In the genomic region with DNA sequence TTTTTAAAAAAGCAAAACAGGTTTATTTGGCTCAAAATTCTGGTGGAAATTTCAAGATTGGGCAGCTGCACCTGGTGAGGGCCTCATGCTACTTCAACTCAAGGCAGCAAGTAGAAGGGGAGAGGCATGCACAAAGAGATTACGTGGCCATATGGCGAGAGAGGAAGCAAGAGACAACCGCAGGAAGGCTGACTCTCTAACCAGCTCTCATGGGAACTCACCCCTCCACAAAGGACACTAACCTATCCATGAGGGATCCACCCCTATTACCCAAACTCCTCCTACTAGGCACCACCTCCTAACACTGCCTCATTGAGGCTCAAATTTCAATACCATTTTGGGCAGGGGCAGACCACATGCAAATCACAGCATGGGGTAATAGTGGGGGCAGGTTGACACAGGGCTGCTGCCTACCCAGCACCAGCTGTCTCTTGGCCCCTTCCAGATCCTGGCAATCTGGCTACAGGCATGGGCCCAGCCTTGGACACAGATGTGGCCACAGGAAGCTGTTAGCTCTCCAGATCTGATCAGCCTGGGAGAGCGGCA, we compare ENCODE assay signal across 8 cellular contexts. TPM values are rescaled to one million over a fixed set of nuclear protein-coding genes. Genes with fewer than 3 reads are reported as not detected.
DNase-seq lines count a peak whose midpoint lies in the region; ATAC-seq, FAIRE-seq and TF ChIP-seq lines count a peak whose summit lies in the region.

No MANE protein-coding gene starts in this region.

- H3K9me3 ChIP-seq in HUES48 (ENCODE audit: control insufficient read depth, insufficient read depth, low read length) (no peaks in the 10 kb centered on the region), left ventricle myocardium inferior (replicated peaks) (peaks cover 8% of the 10 kb centered on the region)

- intact Hi-C loops in left ventricle myocardium inferior (cut with micrococcal nuclease): no loop called here

- peaks cover 3% of the 10 kb centered on the region; the same call in 1 of the 2 replicates for H3K36me3 ChIP-seq in HUES48 (ENCODE audit: control insufficient read depth, insufficient read depth, low read length)
- H3K36me3 ChIP-seq in left ventricle myocardium inferior: peaks cover 9% of the 10 kb centered on the region

- FAIRE-seq in GM12892 (lab: Jason Lieb, UNC): peak; percentile 98

- peak overlapping the region; percentile 33 for H3K27ac ChIP-seq in HUES48 (ENCODE audit: low read depth, low read length)
- no peak overlapping the region for H3K27ac ChIP-seq in left ventricle myocardium inferior (replicated peaks)

- H3K4me3 ChIP-seq in HUES48 (ENCODE audit: low read depth, low read length) (peak overlapping the region; percentile 98), left ventricle myocardium inferior (peak overlapping the region; percentile 98)

- TF ChIP-seq POLR2A in GM12892 (IDR thresholded peaks at IDR 0.05; ENCODE audit: low read depth, low read length): peak; percentile 54; the same call in 1 of the 2 replicates

- DNase-seq in GM12892 (ENCODE audit: insufficient read length) (no peak), SW480 (ENCODE audit: low spot score) (peak; percentile 86), left ventricle myocardium inferior (peak; percentile 7), kidney tubule cell (ENCODE audit: low spot score) (no peak), mesenteric fat pad (ENCODE audit: low spot score) (no peak)
- DNase-seq in stimulated activated CD4-positive, alpha-beta T cell treated with anti-CD3 and anti-CD28 coated beads, Interleukin-15, amount 100 ng/mL, for 24 hours: no peak

- no peak for TF ChIP-seq CTCF in left ventricle myocardium inferior (IDR thresholded peaks at IDR 0.05; ENCODE audit: borderline replicate concordance)

- H3K4me1 ChIP-seq in HUES48 (ENCODE audit: control insufficient read depth, insufficient read depth, low read length) (peaks cover 23% of the 10 kb centered on the region), left ventricle myocardium inferior (peaks cover 68% of the 10 kb centered on the region)

- H3K27me3 ChIP-seq in HUES48 (ENCODE audit: control insufficient read depth, insufficient read depth, low read length): no peaks in the 10 kb centered on the region
- no peaks in the 10 kb centered on the region for H3K27me3 ChIP-seq in left ventricle myocardium inferior (ENCODE audit: low read depth)

- no peak overlapping the region for H3K9ac ChIP-seq in HUES48 (ENCODE audit: low read depth, low read length)

- peak; percentile 50 for ATAC-seq in GM21526 (IDR thresholded peaks at IDR 0.05; ENCODE audit: low FRiP score, unreplicated experiment)

RNA-seq across cellular contexts. Expression of gene CAPN10, which starts 2.0 kb away (rescaled TPM):
- polyA plus RNA-seq in GM12892 (2012; ENCODE audit: missing spikeins): 12.0 TPM
- total RNA-seq in left ventricle myocardium inferior (31.2 TPM), mesenteric fat pad (18.2 TPM)

RNA-seq across cellular contexts. Expression of gene RNPEPL1, which starts 16.3 kb away (rescaled TPM):
- polyA plus RNA-seq in GM12892 (2012; ENCODE audit: missing spikeins): 10.2 TPM
- 80.1 TPM for total RNA-seq in left ventricle myocardium inferior
- 69.9 TPM for total RNA-seq in mesenteric fat pad

RNA-seq across cellular contexts. Expression of gene DUSP28, which starts 24.4 kb away (rescaled TPM):
- 7.3 TPM for polyA plus RNA-seq in GM12892 (2012; ENCODE audit: missing spikeins)
- total RNA-seq in left ventricle myocardium inferior (19.3 TPM), mesenteric fat pad (3.8 TPM)

RNA-seq across cellular contexts. Expression of gene ANKMY1, which starts 26.8 kb away (rescaled TPM):
- 9.9 TPM for polyA plus RNA-seq in GM12892 (2012; ENCODE audit: missing spikeins)
- total RNA-seq in left ventricle myocardium inferior (4.0 TPM), mesenteric fat pad (11.4 TPM)

RNA-seq across cellular contexts. Expression of gene GPR35, which starts 40.7 kb away (rescaled TPM):
- polyA plus RNA-seq in GM12892 (2012; ENCODE audit: missing spikeins): 1.1 TPM
- total RNA-seq in left ventricle myocardium inferior (1.3 TPM), mesenteric fat pad (1.9 TPM)

Comparison
In these comparisons a context has a peak if more than half of its experiments do, and no peak if none do; other contexts are left out.
1. DNase-seq: peak in SW480 (single experiment) and left ventricle myocardium inferior (single experiment); none in GM12892 (single experiment), stimulated activated CD4-positive, alpha-beta T cell treated with anti-CD3 and anti-CD28 coated beads, Interleukin-15, amount 100 ng/mL, for 24 hours (single experiment), kidney tubule cell (single experiment) and mesenteric fat pad (single experiment).